18 cellular contexts compared by ENCODE assay signal in genomic region chr1:222561656-222562055, GRCh38. TPM values are rescaled to one million over a fixed set of nuclear protein-coding genes. Genes with fewer than 3 reads are reported as not detected.
DNase-seq lines count a peak whose midpoint lies in the region; ATAC-seq, FAIRE-seq and TF ChIP-seq lines count a peak whose summit lies in the region.
"Had no signal": no experiment of that assay in that cellular context is flagged by ENCODE, and none has a peak within 500 bp of the region (broad histone marks: within the 10 kb centered on the region; RNA-seq: fewer than 3 reads in every experiment).

No MANE protein-coding gene starts in this region.

- H3K36me3 ChIP-seq in PC-3 (ENCODE audit: low read depth, low read length) = peaks cover 69% of the 10 kb centered on the region
- H3K36me3 ChIP-seq in A673 (ENCODE audit: insufficient read depth, low read length, poor library complexity, severe bottlenecking) = peaks cover 30% of the 10 kb centered on the region
- peaks cover 33% of the 10 kb centered on the region for H3K36me3 ChIP-seq in MG63

- H3K9ac ChIP-seq in PC-3 (ENCODE audit: low read length) = no peak overlapping the region

- no peaks in the 10 kb centered on the region for H4K20me1 ChIP-seq in PC-3 (ENCODE audit: low read length)

- H3K9me2 ChIP-seq in PC-3 (replicated peaks; ENCODE audit: low read length) = no peaks in the 10 kb centered on the region

- H3K4me3 ChIP-seq in AG04450 (ENCODE audit: low read depth, low read length) (no peak overlapping the region), PC-3 (ENCODE audit: low read length) (no peak overlapping the region), A673 (ENCODE audit: low read depth, low read length, poor library complexity, severe bottlenecking) (no peak overlapping the region), MG63 (no peak overlapping the region)
- H3K4me3 ChIP-seq: GM23338, SJSA1 had no signal

- DNase-seq in AG04450 (ENCODE audit: low read depth, low spot score) (no peak), H54 (ENCODE audit: insufficient read length, low spot score) (no peak), PC-3 (no peak), foreskin keratinocyte (no peak), A673 (ENCODE audit: low spot score) (no peak), OCI-M2 (lab: John Stamatoyannopoulos, UW; ENCODE audit: unreplicated experiment) (no peak), MG63 (no peak)
- DNase-seq: AML-193; CD4-positive, CD25-positive, alpha-beta regulatory T cell; DMS79; Karpas-422; NCI-H1436; NCI-H2029 treated with DMSO at 0.1 percent for 48 hours; NCI-H2171 treated with DMSO at 0.1 percent for 48 hours; NCI-H774 had no signal

- FAIRE-seq in H54 (lab: Jason Lieb, UNC) = peak; percentile 33
- FAIRE-seq: GM12891 had no signal

- H3K79me2 ChIP-seq in PC-3 (ENCODE audit: low read length) = 0 out of 2 replicates have a peak, but pooled peaks cover 7% of the 10 kb centered on the region

- H3K27me3 ChIP-seq in AG04450 (ENCODE audit: control insufficient read depth, insufficient read depth, low read length) (no peaks in the 10 kb centered on the region), PC-3 (ENCODE audit: low read length) (no peaks in the 10 kb centered on the region), foreskin keratinocyte (no peaks in the 10 kb centered on the region), A673 (replicated peaks; ENCODE audit: insufficient read depth, low read depth, low read length, poor library complexity) (no peaks in the 10 kb centered on the region), MG63 (no peaks in the 10 kb centered on the region)
- H3K27me3 ChIP-seq: SJSA1 had no signal

- intact Hi-C loops in PC-3 (cut with micrococcal nuclease) (loop anchor here (2.0 to 5.0 kb wide), 2 partner anchors 19 to 71 kb away; no protein-coding TSS in a partner anchor), A673 (cut with micrococcal nuclease; ENCODE audit: unreplicated experiment) (no loop called here)

- BruUV-seq in PC-3 (replicated peaks; lab: Mats Ljungman, UMichigan) (no TSS peak), A673 (replicated peaks; lab: Mats Ljungman, UMichigan) (no TSS peak)

- POLR2A ChIA-PET in AG04450 (lab: Yijun Ruan, JAX) (no interaction called here), PC-3 (lab: Charles Lee; ENCODE audit: unreplicated experiment) (interaction anchor here (0.5 kb wide), 1 partner anchor 15 kb away, joined by 3 read pairs; no protein-coding TSS in a partner anchor), A673 (lab: Charles Lee; ENCODE audit: low non-redundant PET) (no interaction called here)

- 0 out of 2 replicates have a peak, but pooled peaks have one; percentile 2 for TF ChIP-seq CTCF in AG04450 (IDR thresholded peaks at IDR 0.05; ENCODE audit: low read depth, low read length)
- no peak for TF ChIP-seq CTCF in PC-3 (conservative IDR thresholded peaks at IDR 0.05; ENCODE audit: low read depth, low read length)
- no peak for TF ChIP-seq CTCF in foreskin keratinocyte (conservative IDR thresholded peaks at IDR 0.05)
- TF ChIP-seq CTCF in A673 (conservative IDR thresholded peaks at IDR 0.05; ENCODE audit: low read depth, low read length) = no peak

- H3F3A ChIP-seq in PC-3 (ENCODE audit: low read length, unreplicated experiment) = no peaks in the 10 kb centered on the region

- ATAC-seq in PC-3 = peak; percentile 71
- ATAC-seq in foreskin keratinocyte = peak; percentile 68
- ATAC-seq: GM23338 had no signal

- CTCF ChIA-PET in AG04450 (lab: Charles Lee) (interaction anchor here (0.7 to 1.6 kb wide), 4 partner anchors 15 to 96 kb away, joined by 3 to 6 read pairs (median 5); no protein-coding TSS in a partner anchor), PC-3 (lab: Charles Lee) (no interaction called here), A673 (lab: Charles Lee) (interaction anchor here (1.1 kb wide), 1 partner anchor 73 kb away, joined by 3 read pairs; no protein-coding TSS in a partner anchor)

- H3K27ac ChIP-seq in AG04450 (ENCODE audit: low read depth, low read length) (no peak overlapping the region), PC-3 (ENCODE audit: low read length) (no peak overlapping the region), foreskin keratinocyte (no peak overlapping the region), A673 (ENCODE audit: low read depth, low read length, poor library complexity, severe bottlenecking) (no peak overlapping the region)
- H3K27ac ChIP-seq: SJSA1 had no signal

- H3K4me2 ChIP-seq in PC-3 (ENCODE audit: low read length) = no peak overlapping the region
- H3K4me2 ChIP-seq: GM23338 had no signal

- no peak for TF ChIP-seq POLR2A in H54 (IDR thresholded peaks at IDR 0.05; ENCODE audit: low read depth, low read length)

- H2AFZ ChIP-seq in PC-3 (ENCODE audit: low read length) = no peak overlapping the region
- H2AFZ ChIP-seq: GM23338 had no signal

- H3K4me1 ChIP-seq in PC-3 (ENCODE audit: insufficient read depth, low read length) (no peaks in the 10 kb centered on the region), foreskin keratinocyte (no peaks in the 10 kb centered on the region), A673 (ENCODE audit: insufficient read depth, low read length, poor library complexity, severe bottlenecking) (no peaks in the 10 kb centered on the region)
- H3K4me1 ChIP-seq: SJSA1 had no signal

- H3K9me3 ChIP-seq in AG04450 (ENCODE audit: control insufficient read depth, insufficient read depth, low read length) (no peaks in the 10 kb centered on the region), PC-3 (ENCODE audit: low read length) (no peaks in the 10 kb centered on the region), A673 (ENCODE audit: low read depth, low read length, poor library complexity, severe bottlenecking) (no peaks in the 10 kb centered on the region), MG63 (no peaks in the 10 kb centered on the region)
- H3K9me3 ChIP-seq: SJSA1 had no signal

RNA-seq across cellular contexts. Expression of gene HHIPL2, which starts 13.8 kb away (rescaled TPM):
- polyA plus RNA-seq in AG04450 (2011; rRNA removed) (0.04 and 0.30 TPM in 2 replicates), foreskin keratinocyte (0.04 and 0.08 TPM in 2 replicates)
- 0.22 TPM in 1 of 2 replicates, not detected in the other for polyA minus RNA-seq in AG04450 (2011; rRNA and poly(A)+ RNA removed)
- total RNA-seq in PC-3 (2014; rRNA removed) (1.1 and 1.2 TPM in 2 replicates), foreskin keratinocyte (0.32 TPM in 1 of 2 replicates, not detected in the other), A673 (2021) (0.66 TPM in 1 of 2 replicates, not detected in the other)
- 0.84 and 1.5 TPM in 2 replicates for total RNA-seq in MG63 (2014; rRNA removed; shearing (Covaris generic); ENCODE audit: low replicate concordance)
- total RNA-seq: CD4-positive, CD25-positive, alpha-beta regulatory T cell had no signal
- polyA plus RNA-seq: CD4-positive, CD25-positive, alpha-beta regulatory T cell; GM23338 had no signal

RNA-seq across cellular contexts. Expression of gene TAF1A, which starts 28.1 kb away (rescaled TPM):
- polyA plus RNA-seq in AG04450 (2011; rRNA removed) = 4.9 and 7.3 TPM in 2 replicates
- polyA minus RNA-seq in AG04450 (2011; rRNA and poly(A)+ RNA removed) = 1.5 and 3.6 TPM in 2 replicates
- 27.9 and 29.4 TPM in 2 replicates for total RNA-seq in PC-3 (2014; rRNA removed)
- 11.4 and 13.3 TPM in 2 replicates for total RNA-seq in foreskin keratinocyte
- polyA plus RNA-seq in foreskin keratinocyte = 3.2 and 5.3 TPM in 2 replicates
- total RNA-seq in A673 (2021) = 19.3 TPM in 2 replicates
- 9.7 and 17.2 TPM in 2 replicates for total RNA-seq in MG63 (2014; rRNA removed; shearing (Covaris generic); ENCODE audit: low replicate concordance)

RNA-seq across cellular contexts. Expression of gene MIA3, which starts 56.2 kb away (rescaled TPM):
- polyA plus RNA-seq in AG04450 (2011; rRNA removed) = 47.2 and 53.6 TPM in 2 replicates
- polyA minus RNA-seq in AG04450 (2011; rRNA and poly(A)+ RNA removed) = 46.2 and 48.5 TPM in 2 replicates
- total RNA-seq in PC-3 (2014; rRNA removed) = 50.8 and 69.3 TPM in 2 replicates
- total RNA-seq in foreskin keratinocyte = 42.5 and 44.1 TPM in 2 replicates
- 18.2 and 20.2 TPM in 2 replicates for polyA plus RNA-seq in foreskin keratinocyte
- 56.3 and 62.4 TPM in 2 replicates for total RNA-seq in A673 (2021)
- total RNA-seq in MG63 (2014; rRNA removed; shearing (Covaris generic); ENCODE audit: low replicate concordance) = 18.2 and 22.4 TPM in 2 replicates
